Comparison of ENCODE assay signal across 19 cellular contexts in the genomic region with DNA sequence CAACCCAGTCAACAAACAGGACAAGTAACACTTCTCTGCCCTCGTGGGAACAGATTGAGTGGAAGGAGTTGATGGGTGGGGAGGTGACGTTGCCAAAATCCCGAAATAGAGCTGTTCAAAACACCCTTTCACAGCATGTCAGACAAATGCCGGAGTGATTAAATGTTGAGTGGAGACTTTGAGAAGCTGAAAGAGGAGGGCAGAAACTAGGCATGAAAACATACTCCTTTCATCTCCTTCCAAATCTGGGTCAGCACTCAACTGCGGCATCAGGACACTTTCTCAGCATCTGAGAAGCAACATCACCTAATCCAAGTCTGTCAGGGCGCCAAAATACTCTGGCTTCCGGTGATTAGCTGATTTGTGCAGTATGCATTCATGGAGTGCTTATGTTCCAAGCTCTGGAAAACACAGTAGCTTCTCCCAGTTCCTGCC. TPM values are rescaled to one million over a fixed set of nuclear protein-coding genes. Genes with fewer than 3 reads are reported as not detected.
DNase-seq lines count a peak whose midpoint lies in the region; ATAC-seq and TF ChIP-seq lines count a peak whose summit lies in the region.
"Had no signal": no experiment of that assay in that cellular context is flagged by ENCODE, and none has a peak within 500 bp of the region (broad histone marks: within the 10 kb centered on the region; RNA-seq: fewer than 3 reads in every experiment).

No MANE protein-coding gene starts in this region.

- no peak overlapping the region for H3K4ac ChIP-seq in IMR-90 (ENCODE audit: low read depth, low read length)

- WGBS in IMR-90 (ENCODE audit: extremely low coverage in 2 of 2, insufficient read length in 1 of 2), 2 experiments, result no CpG with 5 or more reads among the region's 7 CpGs
- 16 to 21% methylated on average over 7 of the region's 7 CpGs for WGBS in GM23248 (ENCODE audit: low coverage in 1 of 2, low lambda C conversion rate in 2 of 2, missing lambda C conversion rate in 2 of 2), 2 experiments

- H2BK15ac ChIP-seq in IMR-90 (ENCODE audit: low read depth, low read length), result no peak overlapping the region

- H4K91ac ChIP-seq in IMR-90 (ENCODE audit: insufficient read depth, low read depth, low read length), result no peak overlapping the region

- CTCF ChIA-PET in IMR-90 (lab: Yijun Ruan, JAX), result interaction anchor here (0.5 to 1.2 kb wide), 4 partner anchors 8 to 452 kb away, joined by 3 to 10 read pairs (median 5); no protein-coding TSS in a partner anchor

- ATAC-seq in IMR-90 (ENCODE audit: low read depth) (no peak), HG03460 (IDR thresholded peaks at IDR 0.05; ENCODE audit: unreplicated experiment) (no peak)
- ATAC-seq: K562, SK-N-SH treated with all-trans-retinoic acid at 6 μM for 48 hours had no signal

- TF ChIP-seq RAD21 in IMR-90 (IDR thresholded peaks at IDR 0.05; ENCODE audit: low read length), result no peak

- intact Hi-C loops in IMR-90 (cut with micrococcal nuclease), result no loop called here

- in situ Hi-C loops in IMR-90 (cut with MboI; ENCODE audit: low sequenced_read_pairs), result loop anchor here (25.0 kb wide), 1 partner anchor 425 kb away; no protein-coding TSS in a partner anchor
- in situ Hi-C loops in GM23248 (cut with MboI), result loop anchor here (10.0 kb wide), 1 partner anchor 438 kb away; no protein-coding TSS in a partner anchor

- no peak overlapping the region for H3K23ac ChIP-seq in IMR-90 (ENCODE audit: low read depth, low read length)

- TF ChIP-seq POLR2A in IMR-90 (IDR thresholded peaks at IDR 0.05; ENCODE audit: low read depth, low read length), result no peak

- dilution Hi-C loops in IMR-90 (cut with HindIII; ENCODE audit: low sequenced_read_pairs, unreplicated experiment), result no loop called here

- BruUV-seq in IMR-90 (replicated peaks; lab: Mats Ljungman, UMichigan), result no TSS peak

- no peak overlapping the region for H2BK20ac ChIP-seq in IMR-90 (ENCODE audit: low read depth, low read length)

- no peak overlapping the region for H4K8ac ChIP-seq in IMR-90 (ENCODE audit: low read depth in 2 of 2, low read length in 2 of 2)

- H3K9me3 ChIP-seq in IMR-90 (ENCODE audit: control insufficient read depth, insufficient read depth, low read length) (peaks cover 4% of the 10 kb centered on the region), right atrium auricular region (peaks cover 0 to 17% of the 10 kb centered on the region in 2 donors), GM23248 (ENCODE audit: low read depth) (no peaks in the 10 kb centered on the region)
- H3K9me3 ChIP-seq: ascending aorta, testis had no signal

- POLR2A ChIA-PET in IMR-90 (lab: Charles Lee; ENCODE audit: unreplicated experiment), result no interaction called here

- no peak overlapping the region for H2BK120ac ChIP-seq in IMR-90 (ENCODE audit: low read depth, low read length)

- H3K9me2 ChIP-seq in GM23248 (ENCODE audit: insufficient read depth), result no peaks in the 10 kb centered on the region

- no peak overlapping the region for H2BK5ac ChIP-seq in IMR-90 (ENCODE audit: low read depth, low read length, poor library complexity, severe bottlenecking)

- H4K5ac ChIP-seq in IMR-90 (ENCODE audit: low read depth, low read length), result no peak overlapping the region

- DNase-seq in IMR-90 (no peak), NCI-H524 (lab: John Stamatoyannopoulos, UW) (peak; percentile 78 to 84), astrocyte of the hippocampus (ENCODE audit: low read depth, low spot score) (peak; percentile 61), right atrium auricular region (ENCODE audit: low spot score) (no peak), NCI-H748 (lab: John Stamatoyannopoulos, UW; ENCODE audit: unreplicated experiment) (no peak), kidney tubule cell (ENCODE audit: low spot score) (no peak), GM23248 (no peak)
- DNase-seq: activated effector memory CD4-positive, alpha-beta T cell treated with Interleukin-2 at 50 U/mL for 16 hours; activated T-cell treated with anti-CD3 and anti-CD28 coated beads for 4 hours; HCEC 1CT; NCI-H1417 treated with DMSO at 0.1 percent for 48 hours; NCI-H748 treated with DMSO at 0.1 percent for 48 hours; stimulated activated naive CD4-positive, alpha-beta T cell; T-helper 2 cell; testis had no signal

- H3K36me3 ChIP-seq in IMR-90 (ENCODE audit: control insufficient read depth, insufficient read depth, low read length), result no peaks in the 10 kb centered on the region
- H3K36me3 ChIP-seq in right atrium auricular region, result no peaks in the 10 kb centered on the region
- H3K36me3 ChIP-seq in GM23248 (ENCODE audit: low read depth), result no peaks in the 10 kb centered on the region
- H3K36me3 ChIP-seq: ascending aorta had no signal

- H2AK9ac ChIP-seq in IMR-90 (replicated peaks; ENCODE audit: low read depth, low read length, poor library complexity), result peak overlapping the region; percentile 9

- H3K9ac ChIP-seq in IMR-90 (ENCODE audit: low read depth, low read length), result no peak overlapping the region
- H3K9ac ChIP-seq in GM23248, result no peak overlapping the region

- H3K79me1 ChIP-seq in IMR-90 (ENCODE audit: low read depth in 1 of 2, low read length in 2 of 2), result no peaks in the 10 kb centered on the region

- H3K4me3 ChIP-seq in IMR-90 (ENCODE audit: insufficient read depth, low read depth, low read length) (no peak overlapping the region), right atrium auricular region (no peak overlapping the region), GM23248 (no peak overlapping the region)
- H3K4me3 ChIP-seq: ascending aorta, K562, testis had no signal

- no peaks in the 10 kb centered on the region for H3K9me1 ChIP-seq in IMR-90 (ENCODE audit: insufficient read depth, low read length)

- H3K27me3 ChIP-seq in IMR-90 (ENCODE audit: control insufficient read depth, insufficient read depth, low read length) (peaks cover 6% of the 10 kb centered on the region), right atrium auricular region (no peaks in the 10 kb centered on the region), GM23248 (replicated peaks; ENCODE audit: insufficient read depth) (no peaks in the 10 kb centered on the region)
- H3K27me3 ChIP-seq: ascending aorta, testis had no signal

- H2AFZ ChIP-seq in IMR-90 (replicated peaks; ENCODE audit: low read length, poor library complexity) (peak overlapping the region; percentile 34), GM23248 (no peak overlapping the region)

- TF ChIP-seq CTCF in IMR-90 (conservative IDR thresholded peaks at IDR 0.05; ENCODE audit: low read depth, low read length), result no peak
- TF ChIP-seq CTCF in right atrium auricular region (IDR thresholded peaks at IDR 0.05), result no peak

- no peak overlapping the region for H3K27ac ChIP-seq in IMR-90 (ENCODE audit: insufficient read depth, low read length)
- peak overlapping the region; percentile 12 to 67 for H3K27ac ChIP-seq in right atrium auricular region
- no peak overlapping the region for H3K27ac ChIP-seq in GM23248
- H3K27ac ChIP-seq: ascending aorta, testis had no signal

- H3K18ac ChIP-seq in IMR-90 (ENCODE audit: low read depth, low read length), result no peak overlapping the region

- H3K4me2 ChIP-seq in IMR-90 (ENCODE audit: low read depth, low read length) (no peak overlapping the region), GM23248 (ENCODE audit: unreplicated experiment) (no peak overlapping the region)

- H3K79me2 ChIP-seq in GM23248 (ENCODE audit: insufficient read depth), result no peaks in the 10 kb centered on the region

- no peaks in the 10 kb centered on the region for H3F3A ChIP-seq in GM23248 (ENCODE audit: insufficient read depth)

- H3K56ac ChIP-seq in IMR-90 (ENCODE audit: extremely low read depth, insufficient read depth, low read length), result no peak overlapping the region

- H3K14ac ChIP-seq in IMR-90 (replicated peaks; ENCODE audit: low read depth, low read length), result no peak overlapping the region

- H4K20me1 ChIP-seq in IMR-90 (ENCODE audit: insufficient read depth, low read length) (no peaks in the 10 kb centered on the region), GM23248 (ENCODE audit: insufficient read depth) (no peaks in the 10 kb centered on the region)

- H3K4me1 ChIP-seq in IMR-90 (ENCODE audit: control insufficient read depth, insufficient read depth, low read length) (peaks cover 3% of the 10 kb centered on the region), right atrium auricular region (peaks cover 0 to 18% of the 10 kb centered on the region in 2 donors), GM23248 (ENCODE audit: insufficient read depth) (no peaks in the 10 kb centered on the region)
- H3K4me1 ChIP-seq: testis had no signal

- H2AK5ac ChIP-seq in IMR-90 (ENCODE audit: low read depth, low read length), result no peak overlapping the region

TF ChIP-seq in IMR-90, 13 proteins besides CTCF, POLR2A, EP300 and RAD21 (continues in another document):
- no peak for TF ChIP-seq MXI1 (IDR thresholded peaks at IDR 0.05; ENCODE audit: borderline replicate concordance, low read depth, low read length)
- no peak for TF ChIP-seq BHLHE40 (IDR thresholded peaks at IDR 0.05; ENCODE audit: low read depth, low read length)
- TF ChIP-seq SMC3 (IDR thresholded peaks at IDR 0.05; ENCODE audit: low read depth, low read length), result no peak
- TF ChIP-seq, protein P1, sequence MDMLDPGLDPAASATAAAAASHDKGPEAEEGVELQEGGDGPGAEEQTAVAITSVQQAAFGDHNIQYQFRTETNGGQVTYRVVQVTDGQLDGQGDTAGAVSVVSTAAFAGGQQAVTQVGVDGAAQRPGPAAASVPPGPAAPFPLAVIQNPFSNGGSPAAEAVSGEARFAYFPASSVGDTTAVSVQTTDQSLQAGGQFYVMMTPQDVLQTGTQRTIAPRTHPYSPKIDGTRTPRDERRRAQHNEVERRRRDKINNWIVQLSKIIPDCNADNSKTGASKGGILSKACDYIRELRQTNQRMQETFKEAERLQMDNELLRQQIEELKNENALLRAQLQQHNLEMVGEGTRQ (IDR thresholded peaks at IDR 0.05; ENCODE audit: low read depth, low read length), result no peak
- TF ChIP-seq, protein P2, sequence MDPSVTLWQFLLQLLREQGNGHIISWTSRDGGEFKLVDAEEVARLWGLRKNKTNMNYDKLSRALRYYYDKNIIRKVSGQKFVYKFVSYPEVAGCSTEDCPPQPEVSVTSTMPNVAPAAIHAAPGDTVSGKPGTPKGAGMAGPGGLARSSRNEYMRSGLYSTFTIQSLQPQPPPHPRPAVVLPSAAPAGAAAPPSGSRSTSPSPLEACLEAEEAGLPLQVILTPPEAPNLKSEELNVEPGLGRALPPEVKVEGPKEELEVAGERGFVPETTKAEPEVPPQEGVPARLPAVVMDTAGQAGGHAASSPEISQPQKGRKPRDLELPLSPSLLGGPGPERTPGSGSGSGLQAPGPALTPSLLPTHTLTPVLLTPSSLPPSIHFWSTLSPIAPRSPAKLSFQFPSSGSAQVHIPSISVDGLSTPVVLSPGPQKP (IDR thresholded peaks at IDR 0.05; ENCODE audit: borderline replicate concordance, low read depth, low read length), result no peak
- no peak for TF ChIP-seq FOS (IDR thresholded peaks at IDR 0.05; ENCODE audit: low read depth, low read length)
- no peak for TF ChIP-seq RCOR1 (IDR thresholded peaks at IDR 0.05; ENCODE audit: insufficient replicate concordance, low read length)

RNA-seq across cellular contexts. Expression of a gene that starts 51.5 kb away (rescaled TPM):
- total RNA-seq in IMR-90 (2012; rRNA removed) (26.7 and 28.9 TPM in 2 replicates), right atrium auricular region (10 to 100 TPM; 18.2 to 19.4 TPM)
- polyA plus RNA-seq in IMR-90 (2012; rRNA removed) (37.6 and 45.5 TPM in 2 replicates), GM23248 (2016; fragmentation: Nextera tagmentation; extraction: Ambion mirVana) (14.3 and 16.5 TPM in 2 replicates)
- 29.4 and 32.6 TPM in 2 replicates for polyA plus RNA-seq in IMR-90 (2012; cell fraction: cytosol; rRNA removed)
- 200 and 405 TPM in 2 replicates for polyA plus RNA-seq in IMR-90 (2012; cell fraction: nucleus; rRNA removed; ENCODE audit: low replicate concordance)
- 39.7 and 60.6 TPM in 2 replicates for total RNA-seq in GM23248 (2014; rRNA removed; shearing (Covaris generic))

Comparison
In these comparisons a context has a peak if more than half of its experiments do, and no peak if none do; other contexts are left out.
1. DNase-seq: peak in NCI-H524 (2 of 2) and astrocyte of the hippocampus (single experiment); none in IMR-90 (single experiment), right atrium auricular region (single experiment), NCI-H748 (single experiment), kidney tubule cell (single experiment) and GM23248 (single experiment).
2. H3K27ac ChIP-seq: peak in right atrium auricular region (2 of 2); none in IMR-90 (single experiment) and GM23248 (single experiment).